In genomic region chr15:56047354-56047753, GRCh38 we compare ENCODE assay signal across 25 cellular contexts. TPM values are rescaled to one million over a fixed set of nuclear protein-coding genes. Genes with fewer than 3 reads are reported as not detected.
DNase-seq lines count a peak whose midpoint lies in the region; ATAC-seq, FAIRE-seq and TF ChIP-seq lines count a peak whose summit lies in the region.
"Had no signal": no experiment of that assay in that cellular context is flagged by ENCODE, and none has a peak within 500 bp of the region (broad histone marks: within the 10 kb centered on the region; RNA-seq: fewer than 3 reads in every experiment).

No MANE protein-coding gene starts in this region.

- TF ChIP-seq POLR2A in body of pancreas (IDR thresholded peaks at IDR 0.05) = no peak

- H3K27me3 ChIP-seq in astrocyte (ENCODE audit: insufficient read depth, low read length) (no peaks in the 10 kb centered on the region), smooth muscle cell (ENCODE audit: low read depth) (no peaks in the 10 kb centered on the region), body of pancreas (no peaks in the 10 kb centered on the region)
- H3K27me3 ChIP-seq: cardiac muscle cell, colonic mucosa, esophagus muscularis mucosa, gastroesophageal sphincter, vagina had no signal

- H3K4me1 ChIP-seq in astrocyte (ENCODE audit: insufficient read depth, low read length) (no peaks in the 10 kb centered on the region), smooth muscle cell (ENCODE audit: low read depth) (no peaks in the 10 kb centered on the region), body of pancreas (peaks cover 2% of the 10 kb centered on the region)
- H3K4me1 ChIP-seq: colonic mucosa had no signal

- FAIRE-seq in astrocyte (lab: Jason Lieb, UNC) (no peak), D721Med (lab: Jason Lieb, UNC) (no peak)
- FAIRE-seq: small intestine had no signal

- whole genome bisulfite sequencing in smooth muscle cell (ENCODE audit: low lambda C conversion rate) = 68% methylated on average over 1 of the region's 1 CpG
- WGBS in body of pancreas, 2 donors = 67 to 81% methylated on average over 1 of the region's 1 CpG

- intact Hi-C loops in body of pancreas (cut with DNase I) = no loop called here

- peak; percentile 10 for DNase-seq in DMS53 (lab: John Stamatoyannopoulos, UW)
- no peak for DNase-seq in DMS53 treated with DMSO at 0.1 percent for 48 hours (lab: John Stamatoyannopoulos, UW; ENCODE audit: unreplicated experiment)
- DNase-seq in astrocyte (ENCODE audit: low read depth) = no peak
- peak; percentile 40 for DNase-seq in fibroblast of the aortic adventitia (ENCODE audit: low read depth)
- DNase-seq in smooth muscle cell (lab: John Stamatoyannopoulos, UW; ENCODE audit: unreplicated experiment) = no peak
- DNase-seq in body of pancreas = no peak
- no peak for DNase-seq in D721Med (ENCODE audit: insufficient read length, low spot score)
- DNase-seq: activated CD4-positive, alpha-beta T cell treated with anti-CD3 and anti-CD28 coated beads, Interleukin-2, amount 10 ng/mL, durations not matched to agents 24 days and 14 days; activated T-cell treated with anti-CD3 and anti-CD28 coated beads, Interleukin-2, amount 50 U/mL, for 24 hours; colonic mucosa; effector memory CD8-positive, alpha-beta T cell; GF-D8; naive thymus-derived CD8-positive, alpha-beta T cell; retina; small intestine; stimulated activated CD4-positive, alpha-beta T cell treated with anti-CD3 and anti-CD28 coated beads, Interleukin-1b, Interleukin-23, amount 100 ng/mL, for 48 hours; stimulated activated CD8-positive, alpha-beta memory T cell treated with anti-CD3 and anti-CD28 coated beads, Interleukin-4, amount 100 ng/mL, for 48 hours; stimulated activated naive CD8-positive, alpha-beta T cell treated with anti-CD3 and anti-CD28 coated beads, Interleukin-15, amount 100 ng/mL, for 72 hours had no signal

- no peak for ATAC-seq in GM18519 (IDR thresholded peaks at IDR 0.05; ENCODE audit: low FRiP score, unreplicated experiment)
- no peak for ATAC-seq in body of pancreas
- ATAC-seq: effector memory CD8-positive, alpha-beta T cell; gastroesophageal sphincter; naive thymus-derived CD8-positive, alpha-beta T cell; stimulated activated naive CD8-positive, alpha-beta T cell treated with anti-CD3 and anti-CD28 coated beads, Interleukin-15, amount 100 ng/mL, for 72 hours had no signal

- no peaks in the 10 kb centered on the region for H3K36me3 Mint-ChIP-seq in astrocyte (ENCODE audit: low read depth, unreplicated experiment)

- H3K79me2 ChIP-seq in astrocyte (ENCODE audit: insufficient read depth, low read length) (no peaks in the 10 kb centered on the region), smooth muscle cell (ENCODE audit: low read depth) (no peaks in the 10 kb centered on the region)

- peak overlapping the region; percentile 1 for H3K4me3 Mint-ChIP-seq in astrocyte (ENCODE audit: unreplicated experiment)
- H3K4me3 Mint-ChIP-seq: activated CD4-positive, alpha-beta T cell treated with anti-CD3 and anti-CD28 coated beads, Interleukin-2, amount 10 ng/mL, durations not matched to agents 24 days and 14 days; activated T-cell treated with anti-CD3 and anti-CD28 coated beads, Interleukin-2, amount 50 U/mL, for 24 hours; effector memory CD8-positive, alpha-beta T cell; naive thymus-derived CD8-positive, alpha-beta T cell; stimulated activated naive CD8-positive, alpha-beta T cell treated with anti-CD3 and anti-CD28 coated beads, Interleukin-15, amount 100 ng/mL, for 72 hours had no signal

- H3K9me3 Mint-ChIP-seq in astrocyte (ENCODE audit: unreplicated experiment) = no peaks in the 10 kb centered on the region
- H3K9me3 Mint-ChIP-seq: effector memory CD8-positive, alpha-beta T cell had no signal

- no peak for TF ChIP-seq CTCF in astrocyte (IDR thresholded peaks at IDR 0.05; ENCODE audit: insufficient read depth, low read depth, low read length)
- no peak for TF ChIP-seq CTCF in fibroblast of the aortic adventitia (IDR thresholded peaks at IDR 0.05; ENCODE audit: insufficient read depth, low read length)
- TF ChIP-seq CTCF in smooth muscle cell (IDR thresholded peaks at IDR 0.05; ENCODE audit: borderline replicate concordance, insufficient read depth, poor library complexity, severe bottlenecking) = no peak
- TF ChIP-seq CTCF in body of pancreas (IDR thresholded peaks at IDR 0.05) = no peak
- TF ChIP-seq CTCF in D721Med (IDR thresholded peaks at IDR 0.05; ENCODE audit: insufficient read depth, missing control alignments) = no peak

- H3K4me2 ChIP-seq in astrocyte (ENCODE audit: low read length) = no peak overlapping the region
- H3K4me2 ChIP-seq in smooth muscle cell = no peak overlapping the region

- H3K9ac ChIP-seq in astrocyte (ENCODE audit: low read length) (no peak overlapping the region), smooth muscle cell (ENCODE audit: low read depth) (peak overlapping the region; percentile 17)

- H2AFZ ChIP-seq in astrocyte (ENCODE audit: low read depth, low read length) (no peak overlapping the region), smooth muscle cell (ENCODE audit: low read depth) (no peak overlapping the region)

- H3K9me3 ChIP-seq in astrocyte (ENCODE audit: insufficient read depth, low read depth, low read length) (no peaks in the 10 kb centered on the region), smooth muscle cell (replicated peaks; ENCODE audit: low read depth) (no peaks in the 10 kb centered on the region), body of pancreas (no peaks in the 10 kb centered on the region)
- H3K9me3 ChIP-seq: colonic mucosa, esophagus muscularis mucosa, gastroesophageal sphincter, vagina had no signal

- no peaks in the 10 kb centered on the region for H3K36me3 ChIP-seq in astrocyte (ENCODE audit: insufficient read depth, low read length)
- no peaks in the 10 kb centered on the region for H3K36me3 ChIP-seq in smooth muscle cell (ENCODE audit: low read depth)
- no peaks in the 10 kb centered on the region for H3K36me3 ChIP-seq in body of pancreas (replicated peaks in 1 of 2; ENCODE audit: insufficient read depth in 1 of 2, low read depth in 2 of 2)
- H3K36me3 ChIP-seq: cardiac muscle cell, colonic mucosa, esophagus muscularis mucosa, gastroesophageal sphincter, vagina had no signal

- H3F3A ChIP-seq in smooth muscle cell (ENCODE audit: low read depth) = no peaks in the 10 kb centered on the region

- H3K27me3 Mint-ChIP-seq in astrocyte (ENCODE audit: low read depth, unreplicated experiment) = no peaks in the 10 kb centered on the region
- H3K27me3 Mint-ChIP-seq: activated T-cell treated with anti-CD3 and anti-CD28 coated beads, Interleukin-2, amount 50 U/mL, for 24 hours; effector memory CD8-positive, alpha-beta T cell; naive thymus-derived CD8-positive, alpha-beta T cell; stimulated activated naive CD8-positive, alpha-beta T cell treated with anti-CD3 and anti-CD28 coated beads, Interleukin-15, amount 100 ng/mL, for 72 hours had no signal

- H3K4me3 ChIP-seq in astrocyte (ENCODE audit: insufficient read depth, low read depth, low read length) = no peak overlapping the region
- H3K4me3 ChIP-seq in fibroblast of the aortic adventitia (ENCODE audit: low read depth, low read length) = no peak overlapping the region
- H3K4me3 ChIP-seq in smooth muscle cell = no peak overlapping the region
- H3K4me3 ChIP-seq in body of pancreas = no peak overlapping the region
- H3K4me3 ChIP-seq: cardiac muscle cell, colonic mucosa, esophagus muscularis mucosa, gastroesophageal sphincter, vagina had no signal

- H3K27ac ChIP-seq in astrocyte (ENCODE audit: low read depth, low read length) (no peak overlapping the region), smooth muscle cell (ENCODE audit: low read depth) (peak overlapping the region; percentile 70), body of pancreas (no peak overlapping the region)
- H3K27ac ChIP-seq: 22Rv1, cardiac muscle cell, colonic mucosa, esophagus muscularis mucosa, gastroesophageal sphincter, HL-60, vagina had no signal

- peak overlapping the region; percentile 42 for H3K27ac Mint-ChIP-seq in astrocyte (ENCODE audit: unreplicated experiment)
- H3K27ac Mint-ChIP-seq: activated CD4-positive, alpha-beta T cell treated with anti-CD3 and anti-CD28 coated beads, Interleukin-2, amount 10 ng/mL, durations not matched to agents 24 days and 14 days; activated T-cell treated with anti-CD3 and anti-CD28 coated beads, Interleukin-2, amount 50 U/mL, for 24 hours; effector memory CD8-positive, alpha-beta T cell had no signal

- H4K20me1 ChIP-seq in astrocyte (ENCODE audit: insufficient read depth, low read length) (no peaks in the 10 kb centered on the region), smooth muscle cell (ENCODE audit: low read depth) (no peaks in the 10 kb centered on the region)

- peaks cover 29% of the 10 kb centered on the region for H3K4me1 Mint-ChIP-seq in astrocyte (ENCODE audit: low read depth, unreplicated experiment)

RNA-seq across cellular contexts. Expression of gene NEDD4, which starts 53.9 kb away (rescaled TPM):
- 45.1 and 55.4 TPM in 2 replicates for total RNA-seq in astrocyte
- 8.1 and 34.3 TPM in 2 replicates for total RNA-seq in fibroblast of the aortic adventitia (ENCODE audit: low replicate concordance)
- total RNA-seq in smooth muscle cell = 34.5 and 39.4 TPM in 2 replicates
- 6.6 and 7.3 TPM in 2 replicates for polyA plus RNA-seq in smooth muscle cell
- 1 to 10 TPM; 3.0 to 8.0 TPM for total RNA-seq in body of pancreas

Comparison
In these comparisons a context has a peak if more than half of its experiments do, and no peak if none do; other contexts are left out.
1. DNase-seq: peak in DMS53 (single experiment) and fibroblast of the aortic adventitia (single experiment); none in DMS53 treated with DMSO at 0.1 percent for 48 hours (single experiment), astrocyte (single experiment), smooth muscle cell (single experiment), body of pancreas (0 of 4) and D721Med (single experiment).